12 cellular contexts compared by ENCODE assay signal in the genomic region with DNA sequence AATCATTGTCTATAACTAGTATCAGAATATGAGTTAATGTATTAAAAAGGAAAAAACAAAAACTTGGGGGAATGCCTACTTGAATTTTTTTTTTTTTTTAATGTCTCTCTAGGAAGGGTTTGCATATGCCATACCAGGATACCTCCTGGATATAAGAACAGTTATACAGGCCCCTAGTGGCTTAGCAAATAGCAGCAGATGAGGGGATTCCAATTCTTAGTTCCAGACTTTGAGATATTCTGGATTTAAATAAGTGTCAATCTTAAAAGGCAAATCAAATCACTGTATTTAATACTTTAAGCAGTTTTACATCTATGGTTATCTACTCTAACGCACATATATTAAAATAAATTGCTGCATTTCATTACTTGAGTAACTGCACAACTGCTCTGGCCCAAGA.
DNase-seq lines count a peak whose midpoint lies in the region; ATAC-seq and TF ChIP-seq lines count a peak whose summit lies in the region.
"Had no signal": no experiment of that assay in that cellular context is flagged by ENCODE, and none has a peak within 500 bp of the region (broad histone marks: within the 10 kb centered on the region; RNA-seq: fewer than 3 reads in every experiment).

No MANE protein-coding gene starts in this region.

- peaks cover 13% of the 10 kb centered on the region for H3K79me2 ChIP-seq in DND-41 (ENCODE audit: insufficient read depth, low read length)

- H3K4me1 ChIP-seq in DND-41 (ENCODE audit: insufficient read depth, low read length) = peaks cover 34% of the 10 kb centered on the region
- peaks cover 4% of the 10 kb centered on the region for H3K4me1 ChIP-seq in colonic mucosa

- H3K9me3 ChIP-seq in DND-41 (ENCODE audit: insufficient read depth, low read length, severe bottlenecking) (no peaks in the 10 kb centered on the region), colonic mucosa (no peaks in the 10 kb centered on the region)
- H3K9me3 ChIP-seq: tibial artery had no signal

- TF ChIP-seq CTCF in DND-41 (IDR thresholded peaks at IDR 0.05; ENCODE audit: borderline replicate concordance, extremely low read depth, low read length, poor library complexity, severe bottlenecking) (peak; percentile 66), colonic mucosa (IDR thresholded peaks at IDR 0.05) (peak; percentile 31)

- no peak overlapping the region for H3K27ac ChIP-seq in DND-41 (ENCODE audit: low read length)
- no peak overlapping the region for H3K27ac ChIP-seq in colonic mucosa
- H3K27ac ChIP-seq: tibial artery had no signal

- H3K9ac ChIP-seq in DND-41 (ENCODE audit: low read depth, low read length) (no peak overlapping the region), colonic mucosa (ENCODE audit: low read depth in 2 of 2, low read length in 2 of 2) (no peak overlapping the region)

- DNase-seq in DND-41 (no peak), NCI-H2227 treated with DMSO at 0.1 percent for 48 hours (lab: John Stamatoyannopoulos, UW) (peak; percentile 42), colonic mucosa (no peak), midbrain (lab: John Stamatoyannopoulos, UW) (peak; percentile 67), 8988T (no peak), posterior vena cava (ENCODE audit: low spot score) (no peak)
- DNase-seq in activated CD4-positive, alpha-beta T cell treated with anti-CD3 and anti-CD28 coated beads for 48 hours = no peak
- DNase-seq: amniotic stem cell, NCI-H524 treated with DMSO at 0.1 percent for 48 hours, small intestine, tibial artery had no signal

- no peak overlapping the region for H2AFZ ChIP-seq in DND-41 (ENCODE audit: low read depth, low read length)

- no peak overlapping the region for H3K4me3 ChIP-seq in DND-41 (ENCODE audit: low read depth in 1 of 2, low read length in 2 of 2)
- H3K4me3 ChIP-seq in colonic mucosa = no peak overlapping the region
- H3K4me3 ChIP-seq: tibial artery had no signal

- ATAC-seq in DND-41 (ENCODE audit: insufficient read depth, low read depth) = no peak
- ATAC-seq in HG03196 (IDR thresholded peaks at IDR 0.05; ENCODE audit: unreplicated experiment) = no peak

- no peaks in the 10 kb centered on the region; the same call in 1 of the 2 replicates for H4K20me1 ChIP-seq in DND-41 (ENCODE audit: insufficient read depth, low read length)

- intact Hi-C loops in colonic mucosa (cut with DNase I) (no loop called here), posterior vena cava (cut with DNase I) (no loop called here)

- peak overlapping the region; percentile 75; the same call in 1 of the 2 replicates for H3K4me2 ChIP-seq in DND-41 (ENCODE audit: insufficient read depth, low read length)

- H3K36me3 ChIP-seq in DND-41 (ENCODE audit: insufficient read depth, low read length) (no peaks in the 10 kb centered on the region), colonic mucosa (no peaks in the 10 kb centered on the region)
- H3K36me3 ChIP-seq: tibial artery had no signal

- H3K27me3 ChIP-seq in DND-41 (ENCODE audit: insufficient read depth, low read length, poor library complexity) (no peaks in the 10 kb centered on the region), colonic mucosa (no peaks in the 10 kb centered on the region)
- H3K27me3 ChIP-seq: tibial artery had no signal

Comparison
In these comparisons a context has a peak if more than half of its experiments do, and no peak if none do; other contexts are left out.
1. DNase-seq: peak in NCI-H2227 treated with DMSO at 0.1 percent for 48 hours (single experiment) and midbrain (single experiment); none in DND-41 (single experiment), colonic mucosa (single experiment), 8988T (single experiment), posterior vena cava (single experiment) and activated CD4-positive, alpha-beta T cell treated with anti-CD3 and anti-CD28 coated beads for 48 hours (single experiment).